Comparison of ENCODE assay signal across 7 cellular contexts in genomic region chr3:139329364-139329850, GRCh38. TPM values are rescaled to one million over a fixed set of nuclear protein-coding genes. Genes with fewer than 3 reads are reported as not detected.
A peak's percentile ranks its signal among the peaks of the same experiment; 100 is the strongest.
DNase-seq lines count a peak whose midpoint lies in the region; ATAC-seq and TF ChIP-seq lines count a peak whose summit lies in the region.

No MANE protein-coding gene starts in this region.

- DNase-seq in GM13976 (ENCODE audit: low spot score) (peak; percentile 92), NCI-H1105 (lab: John Stamatoyannopoulos, UW) (peak; percentile 89), SW480 (ENCODE audit: low spot score) (peak; percentile 89), left ventricle myocardium superior (peak; percentile 90), renal cortical epithelial cell (ENCODE audit: low read depth) (peak; percentile 44)
- peak; percentile 78 for DNase-seq in activated naive CD8-positive, alpha-beta T cell treated with anti-CD3 and anti-CD28 coated beads, Interleukin-2, amount 50 U/mL, for 16 hours (ENCODE audit: low read depth, low spot score)

- ATAC-seq in HG02763 (IDR thresholded peaks at IDR 0.05; ENCODE audit: unreplicated experiment): peak; percentile 92
- peak; percentile 97 for ATAC-seq in left ventricle myocardium superior

- intact Hi-C loops in left ventricle myocardium superior (cut with micrococcal nuclease): loop anchor here (5.0 kb wide), 1 partner anchor 217 kb away; no protein-coding TSS in a partner anchor

- in situ Hi-C loops in GM13976 (cut with MboI; ENCODE audit: low sequenced_read_pairs, unreplicated experiment): no loop called here

- TF ChIP-seq CTCF in GM13976 (IDR thresholded peaks at IDR 0.05; ENCODE audit: borderline replicate concordance, control extremely low read depth, extremely low read depth, insufficient read depth, missing control alignments): peak; percentile 99

RNA-seq across cellular contexts. Expression of gene MRPS22, which starts 14.4 kb away (rescaled TPM):
- total RNA-seq in left ventricle myocardium superior (87.3 TPM), renal cortical epithelial cell (78.1 and 116 TPM in 2 replicates)

Comparison
In these comparisons a context has a peak if more than half of its experiments do, and no peak if none do; other contexts are left out.
1. Peak in every context shown above with its lines: DNase-seq and ATAC-seq.